ENCODE assay signal across 34 cellular contexts in genomic region chr5:170104299-170104698, GRCh38. TPM values are rescaled to one million over a fixed set of nuclear protein-coding genes. Genes with fewer than 3 reads are reported as not detected.
"Had no signal": no experiment of that assay in that cellular context is flagged by ENCODE, and none has a peak within 500 bp of the region (broad histone marks: within the 10 kb centered on the region; RNA-seq: fewer than 3 reads in every experiment).

No MANE protein-coding gene starts in this region.

- H3K27me3 ChIP-seq: gastrocnemius medialis, hepatocyte, left lung, right lobe of liver, testis, tibial artery had no signal

- H3K4me3 Mint-ChIP-seq: mesothelial cell of epicardium; natural killer cell treated with Interleukin-12 subunit alpha and Interleukin-12 subunit beta and Interleukin-15 and Interleukin-18, amount 100 ng/mL, for 72 hours; neural crest cell; type B pancreatic cell had no signal

- H3K9ac ChIP-seq: parathyroid adenoma had no signal

- H3K4me3 ChIP-seq: gastrocnemius medialis, hepatocyte, left lung, mucosa of descending colon, right lobe of liver, smooth muscle cell, testis, tibial artery had no signal

- H3K27ac ChIP-seq: epithelial cell of prostate, gastrocnemius medialis, hepatocyte, left lung, parathyroid adenoma, right lobe of liver, testis, tibial artery had no signal

- H3K36me3 Mint-ChIP-seq: mesothelial cell of epicardium; naive B cell; natural killer cell treated with Interleukin-12 subunit alpha and Interleukin-12 subunit beta and Interleukin-15 and Interleukin-18, amount 100 ng/mL, for 72 hours; type B pancreatic cell had no signal

- ATAC-seq: esophagus mucosa; gastrocnemius medialis; left cardiac atrium; left lung; mucosa of descending colon; natural killer cell treated with Interleukin-12 subunit alpha and Interleukin-12 subunit beta and Interleukin-15 and Interleukin-18, amount 100 ng/mL, for 72 hours; right lobe of liver; stimulated activated naive CD8-positive, alpha-beta T cell treated with anti-CD3 and anti-CD28 coated beads, Interleukin-15, Interleukin-2, amounts not matched to agents 100 U/mL and 50 U/mL, for 24 hours had no signal

- H3K4me1 ChIP-seq: gastrocnemius medialis, parathyroid adenoma, right lobe of liver, testis had no signal

- H3K27ac Mint-ChIP-seq: mesothelial cell of epicardium; natural killer cell treated with Interleukin-12 subunit alpha and Interleukin-12 subunit beta and Interleukin-15 and Interleukin-18, amount 100 ng/mL, for 72 hours; progenitor cell of endocrine pancreas had no signal

- H3K9me3 ChIP-seq: gastrocnemius medialis, mucosa of descending colon, right lobe of liver, testis, tibial artery had no signal

- DNase-seq: cortex of kidney; effector CD4-positive, alpha-beta T cell; foreskin fibroblast; gastrocnemius medialis; left cardiac atrium; left lung; mesenchymal stem cell; mucosa of descending colon; naive B cell; right lobe of liver; stimulated activated CD4-positive, alpha-beta T cell treated with anti-CD3 and anti-CD28 coated beads, Interleukin-12 subunit alpha, Interleukin-12 subunit beta, amount 100 ng/mL, for 4 hours; stimulated activated CD4-positive, alpha-beta T cell treated with anti-CD3 and anti-CD28 coated beads, Interleukin-1b, Interleukin-23, amount 100 ng/mL, for 48 hours; stimulated activated CD4-positive, alpha-beta T cell treated with anti-CD3 and anti-CD28 coated beads, Interleukin-4, amount 100 ng/mL, for 1 hour; stimulated activated CD8-positive, alpha-beta memory T cell treated with anti-CD3 and anti-CD28 coated beads, Interleukin-4, amount 100 ng/mL, for 48 hours; stimulated activated naive CD8-positive, alpha-beta T cell treated with anti-CD3 and anti-CD28 coated beads, Interleukin-15, Interleukin-2, amounts not matched to agents 100 U/mL and 50 U/mL, for 24 hours; substantia nigra; testis; tibial artery had no signal

- H3K9me3 Mint-ChIP-seq: mesothelial cell of epicardium; natural killer cell treated with Interleukin-12 subunit alpha and Interleukin-12 subunit beta and Interleukin-15 and Interleukin-18, amount 100 ng/mL, for 72 hours; neural crest cell; type B pancreatic cell had no signal

- H3K36me3 ChIP-seq: gastrocnemius medialis, left lung, right lobe of liver, tibial artery had no signal

RNA-seq across cellular contexts. Expression of gene FOXI1, which starts 1.4 kb away (rescaled TPM):
- total RNA-seq: dermis microvascular lymphatic vessel endothelial cell, gastrocnemius medialis, glomerular endothelial cell, hepatocyte, kidney epithelial cell, left cardiac atrium, left lung, lung microvascular endothelial cell, mesothelial cell of epicardium, neural crest cell, osteoblast, progenitor cell of endocrine pancreas, right lobe of liver, smooth muscle cell, urinary bladder had no signal
- polyA plus RNA-seq: hepatocyte, smooth muscle cell, urinary bladder had no signal
